ENCODE assay signal across 1 cellular context in genomic region chr19:51514866-51515481, GRCh38.
TF ChIP-seq lines count a peak whose summit lies in the region.

No MANE protein-coding gene starts in this region.

TF ChIP-seq in GM12878, 131 proteins besides CTCF, POLR2A, EP300 and RAD21:
- peak; percentile 53 for TF ChIP-seq RUNX3 (IDR thresholded peaks at IDR 0.05; ENCODE audit: low read length)
- TF ChIP-seq BRCA1 (IDR thresholded peaks at IDR 0.05; ENCODE audit: low read depth, low read length) = no peak
- TF ChIP-seq SPI1 (IDR thresholded peaks at IDR 0.05; ENCODE audit: borderline replicate concordance, insufficient read depth, low read depth, low read length) = no peak
- TF ChIP-seq SMC3 (IDR thresholded peaks at IDR 0.05; ENCODE audit: borderline replicate concordance, low read length) = peak; percentile 70; the same call in 1 of the 2 replicates
- peak; percentile 69 for TF ChIP-seq NR2F1 (conservative IDR thresholded peaks at IDR 0.05)
- peak; percentile 38; the same call in 1 of the 2 replicates for TF ChIP-seq RB1 (IDR thresholded peaks at IDR 0.05; ENCODE audit: borderline replicate concordance)
TF ChIP-seq in GM12878: peak in this region for 4.
